16 cellular contexts compared by ENCODE assay signal in the genomic region with DNA sequence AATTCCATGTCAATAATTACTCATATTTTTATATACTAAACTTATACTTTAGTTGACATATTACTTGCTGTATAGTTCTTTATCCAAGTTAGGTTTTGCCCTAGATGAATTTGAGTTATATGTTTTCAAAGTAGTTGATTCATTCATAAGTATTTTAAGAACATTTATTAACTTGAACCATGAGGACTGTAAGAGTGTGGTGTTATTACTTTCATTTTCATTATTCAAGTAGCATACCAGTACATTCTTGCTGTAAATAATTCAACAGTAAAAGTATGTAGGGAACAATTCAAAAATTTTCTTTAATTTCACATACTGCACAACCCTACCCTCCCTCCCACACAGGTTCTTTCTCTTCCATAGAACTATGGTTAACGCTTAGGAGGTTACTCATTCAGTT.
A peak's percentile ranks its signal among the peaks of the same experiment; 100 is the strongest.
DNase-seq lines count a peak whose midpoint lies in the region; ATAC-seq and TF ChIP-seq lines count a peak whose summit lies in the region.
"Had no signal": no experiment of that assay in that cellular context is flagged by ENCODE, and none has a peak within 500 bp of the region (broad histone marks: within the 10 kb centered on the region; RNA-seq: fewer than 3 reads in every experiment).

No MANE protein-coding gene starts in this region.

- ATAC-seq in GM18909 (IDR thresholded peaks at IDR 0.05; ENCODE audit: poor library complexity, unreplicated experiment) (peak; percentile 68), HG03135 (IDR thresholded peaks at IDR 0.05; ENCODE audit: unreplicated experiment) (peak; percentile 74), GM18517 (IDR thresholded peaks at IDR 0.05; ENCODE audit: unreplicated experiment) (no peak)
- ATAC-seq: HCT116; stimulated activated naive CD8-positive, alpha-beta T cell treated with anti-CD3 and anti-CD28 coated beads, Interleukin-15, Interleukin-2, amounts not matched to agents 100 U/mL and 50 U/mL, for 24 hours had no signal

- peaks cover 6% of the 10 kb centered on the region for H3K9me3 Mint-ChIP-seq in chondrocyte (ENCODE audit: low read depth)
- H3K9me3 Mint-ChIP-seq: memory B cell had no signal

- no peak for TF ChIP-seq CTCF in chondrocyte (IDR thresholded peaks at IDR 0.05)

- peak overlapping the region; percentile 22 for H3K27ac Mint-ChIP-seq in chondrocyte (ENCODE audit: unreplicated experiment)

- no peaks in the 10 kb centered on the region for H3K27me3 Mint-ChIP-seq in chondrocyte (ENCODE audit: low read depth)
- H3K27me3 Mint-ChIP-seq: memory B cell had no signal

- H3K36me3 Mint-ChIP-seq in chondrocyte (ENCODE audit: low read depth) = peaks cover 27% of the 10 kb centered on the region

- peaks cover 15% of the 10 kb centered on the region for H3K4me1 Mint-ChIP-seq in chondrocyte (ENCODE audit: low read depth)
- H3K4me1 Mint-ChIP-seq: memory B cell had no signal

- DNase-seq in chondrocyte (ENCODE audit: low spot score) (no peak), renal cortical epithelial cell (ENCODE audit: low read depth) (peak; percentile 23), medulla oblongata (ENCODE audit: extremely low spot score) (no peak), NCI-H1105 treated with DMSO at 0.1 percent for 48 hours (lab: John Stamatoyannopoulos, UW) (no peak)
- DNase-seq: activated CD4-positive, alpha-beta T cell treated with anti-CD3 and anti-CD28 coated beads, Interleukin-2, amount 50 U/mL, for 4 hours; AML-193; MV-4-11; NCI-H1694 treated with DMSO at 0.1 percent for 48 hours; occipital lobe; stimulated activated naive CD8-positive, alpha-beta T cell treated with anti-CD3 and anti-CD28 coated beads, Interleukin-15, Interleukin-2, amounts not matched to agents 100 U/mL and 50 U/mL, for 24 hours; thyroid gland had no signal

- no peak overlapping the region for H3K4me3 Mint-ChIP-seq in chondrocyte (ENCODE audit: unreplicated experiment)
- H3K4me3 Mint-ChIP-seq: memory B cell had no signal
